In the genomic region with DNA sequence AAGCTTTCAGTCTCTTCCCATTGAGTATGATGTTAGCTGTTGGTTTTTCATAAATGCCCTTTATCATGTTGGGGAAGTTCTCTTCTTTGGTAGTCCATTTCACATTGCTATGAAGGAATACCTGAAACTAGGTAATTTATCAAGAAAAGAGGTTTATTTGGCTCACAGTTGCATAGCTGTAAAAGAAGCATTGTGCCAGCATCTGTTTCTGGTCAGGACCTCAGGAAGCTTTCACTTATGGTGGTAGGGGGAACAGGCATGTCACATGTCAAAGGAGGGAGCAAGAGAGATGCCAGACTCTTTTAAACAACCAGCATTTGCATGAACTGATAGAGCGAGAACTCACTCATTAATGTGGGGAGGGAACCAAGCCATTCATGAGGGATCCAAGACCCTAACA, we compare ENCODE assay signal across 30 cellular contexts. TPM values are rescaled to one million over a fixed set of nuclear protein-coding genes. Genes with fewer than 3 reads are reported as not detected.
"Had no signal": no experiment of that assay in that cellular context is flagged by ENCODE, and none has a peak within 500 bp of the region (broad histone marks: within the 10 kb centered on the region; RNA-seq: fewer than 3 reads in every experiment).

No MANE protein-coding gene starts in this region.

- H3K4me3 ChIP-seq: ascending aorta, body of pancreas, breast epithelium, SJCRH30, SK-N-MC had no signal

- H3K4me1 ChIP-seq: ascending aorta, body of pancreas, breast epithelium, SJCRH30 had no signal

- H3K36me3 ChIP-seq: breast epithelium had no signal

- H3K9me3 Mint-ChIP-seq: activated CD8-positive, alpha-beta T cell treated with anti-CD3 and anti-CD28 coated beads for 36 hours; activated naive CD4-positive, alpha-beta T cell treated with anti-CD3 and anti-CD28 coated beads, Interleukin-2, amount 50 U/mL, for 24 hours; activated T-cell treated with anti-CD3 and anti-CD28 coated beads, Interleukin-2, amount 50 U/mL, for 4 hours had no signal

- H3K27me3 Mint-ChIP-seq: activated CD4-positive, alpha-beta T cell treated with anti-CD3 and anti-CD28 coated beads, Interleukin-2, amount 10 ng/mL, durations not matched to agents 24 days and 14 days; activated CD8-positive, alpha-beta T cell treated with anti-CD3 and anti-CD28 coated beads for 36 hours; activated naive CD4-positive, alpha-beta T cell treated with anti-CD3 and anti-CD28 coated beads, Interleukin-2, amount 50 U/mL, for 24 hours; activated naive CD8-positive, alpha-beta T cell treated with anti-CD3 and anti-CD28 coated beads, Interleukin-2, amount 10 ng/mL, durations not matched to agents 7 days and 5 days had no signal

- FAIRE-seq: TTC549 had no signal

- H3K27me3 ChIP-seq: ascending aorta, body of pancreas, breast epithelium, SJCRH30 had no signal

- H3K4me3 Mint-ChIP-seq: activated CD4-positive, alpha-beta T cell treated with anti-CD3 and anti-CD28 coated beads, Interleukin-2, amount 10 ng/mL, durations not matched to agents 24 days and 14 days; activated CD8-positive, alpha-beta T cell treated with anti-CD3 and anti-CD28 coated beads for 36 hours; activated naive CD4-positive, alpha-beta T cell treated with anti-CD3 and anti-CD28 coated beads, Interleukin-2, amount 50 U/mL, for 24 hours; activated naive CD8-positive, alpha-beta T cell treated with anti-CD3 and anti-CD28 coated beads, Interleukin-2, amount 10 ng/mL, durations not matched to agents 7 days and 5 days; activated T-cell treated with anti-CD3 and anti-CD28 coated beads, Interleukin-2, amount 50 U/mL, for 4 hours; T-helper 2 cell treated with Interferon-gamma antibody and Interleukin-4, amounts not matched to agents 5 μg/mL and 100 μg/mL, for 36 hours had no signal

- DNase-seq: activated CD4-positive, alpha-beta T cell treated with anti-CD3 and anti-CD28 coated beads, Interleukin-2, amount 10 ng/mL, durations not matched to agents 24 days and 14 days; activated CD4-positive, alpha-beta T cell treated with anti-CD3 and anti-CD28 coated beads, Interleukin-2, amount 50 U/mL, for 4 hours; activated CD8-positive, alpha-beta T cell treated with anti-CD3 and anti-CD28 coated beads for 36 hours; activated effector memory CD4-positive, alpha-beta T cell treated with anti-CD3 and anti-CD28 coated beads, Interleukin-2, amount 50 U/mL, for 16 hours; activated naive CD4-positive, alpha-beta T cell treated with Interleukin-2 at 50 U/mL for 16 hours; activated naive CD8-positive, alpha-beta T cell treated with anti-CD3 and anti-CD28 coated beads, Interleukin-2, amount 10 ng/mL, durations not matched to agents 7 days and 5 days; activated T-cell treated with anti-CD3 and anti-CD28 coated beads, Interleukin-2, amount 50 U/mL, for 4 hours; amygdala; body of pancreas; Karpas-422; NCI-H1105; NCI-H1417 treated with DMSO at 0.1 percent for 48 hours; NCI-H187 treated with DMSO at 0.1 percent for 48 hours; NCI-H2081; NCI-H345; NCI-H524 treated with DMSO at 0.1 percent for 48 hours; SHP77; SJCRH30 had no signal

- H3K9me3 ChIP-seq: body of pancreas, breast epithelium, SJCRH30 had no signal

- H3K27ac ChIP-seq: ascending aorta, body of pancreas, breast epithelium, SJCRH30, SK-N-MC had no signal

- H3K27ac Mint-ChIP-seq: activated CD4-positive, alpha-beta T cell treated with anti-CD3 and anti-CD28 coated beads, Interleukin-2, amount 10 ng/mL, durations not matched to agents 24 days and 14 days; activated CD8-positive, alpha-beta T cell treated with anti-CD3 and anti-CD28 coated beads for 36 hours; activated naive CD8-positive, alpha-beta T cell treated with anti-CD3 and anti-CD28 coated beads, Interleukin-2, amount 10 ng/mL, durations not matched to agents 7 days and 5 days; T-helper 2 cell treated with Interferon-gamma antibody and Interleukin-4, amounts not matched to agents 5 μg/mL and 100 μg/mL, for 36 hours had no signal

- ATAC-seq: activated CD8-positive, alpha-beta T cell treated with anti-CD3 and anti-CD28 coated beads for 36 hours; activated T-cell treated with anti-CD3 and anti-CD28 coated beads, Interleukin-2, amount 50 U/mL, for 4 hours; body of pancreas; Panc1 had no signal

RNA-seq across cellular contexts. Expression of gene SLC26A8, which starts 57.9 kb away (rescaled TPM):
- total RNA-seq: activated CD4-positive, alpha-beta T cell treated with anti-CD3 and anti-CD28 coated beads, Interleukin-2, amount 10 ng/mL, durations not matched to agents 24 days and 14 days; activated CD8-positive, alpha-beta memory T cell treated with anti-CD3 and anti-CD28 coated beads for 36 hours; activated CD8-positive, alpha-beta T cell treated with anti-CD3 and anti-CD28 coated beads for 36 hours; activated naive CD8-positive, alpha-beta T cell treated with anti-CD3 and anti-CD28 coated beads, Interleukin-2, amount 10 ng/mL, durations not matched to agents 7 days and 5 days; activated T-cell treated with anti-CD3 and anti-CD28 coated beads, Interleukin-2, amount 50 U/mL, for 4 hours; ascending aorta; body of pancreas; MCF 10A; NCI-H460; RPMI7951; SJCRH30; T-helper 1 cell treated with Interleukin-12 subunit alpha and Interleukin-12 subunit beta and Interleukin-4 antibody, amounts not matched to agents 30 ng/mL and 1 ng/mL, for 36 hours had no signal
